ENCODE assay signal across 1 cellular context in genomic region chr1:61163355-61163754, GRCh38.
A peak's percentile ranks its signal among the peaks of the same experiment; 100 is the strongest.
TF ChIP-seq lines count a peak whose summit lies in the region.

No MANE protein-coding gene starts in this region.

TF ChIP-seq in H1, 55 proteins besides CTCF, POLR2A, EP300 and RAD21:
- TF ChIP-seq CEBPB (IDR thresholded peaks at IDR 0.05; ENCODE audit: low read depth, low read length) (peak; percentile 34; the same call in 1 of the 2 replicates), MAX (IDR thresholded peaks at IDR 0.05) (no peak)
TF ChIP-seq in H1: peak in this region for 1.
